ENCODE assay signal across 1 cellular context in genomic region chr7:100655908-100656674, GRCh38.
TF ChIP-seq lines count a peak whose summit lies in the region.

Gene ACTL6B (minus strand): TSS chr7:100656448. CDS start chr7:100656354, 94 bp downstream.

TF ChIP-seq in HepG2, 621 proteins besides CTCF, POLR2A, EP300 and RAD21 (continued from another document and continues in another):
- TF ChIP-seq AKNA (CRISPR knock-in tag; IDR thresholded peaks at IDR 0.05; ENCODE audit: borderline replicate concordance) = no peak
- TF ChIP-seq CCDC6 (CRISPR knock-in tag; IDR thresholded peaks at IDR 0.05) = no peak
- TF ChIP-seq ZNF780A (CRISPR knock-in tag; IDR thresholded peaks at IDR 0.05) = peak; percentile 61; the same call in 1 of the 2 replicates
- peak; percentile 80 for TF ChIP-seq TGIF2 (CRISPR knock-in tag; IDR thresholded peaks at IDR 0.05)
- TF ChIP-seq ZNF350 (CRISPR knock-in tag; IDR thresholded peaks at IDR 0.05; ENCODE audit: borderline replicate concordance, low read depth) = peak; percentile 36; the same call in 1 of the 2 replicates
- TF ChIP-seq MAF1 (CRISPR knock-in tag; IDR thresholded peaks at IDR 0.05; ENCODE audit: borderline replicate concordance) = no peak
- TF ChIP-seq ZSCAN12 (CRISPR knock-in tag; IDR thresholded peaks at IDR 0.05) = no peak
- peak; percentile 45; the same call in 1 of the 2 replicates for TF ChIP-seq KLF11 (CRISPR knock-in tag; IDR thresholded peaks at IDR 0.05)
- TF ChIP-seq ONECUT2 (CRISPR knock-in tag; IDR thresholded peaks at IDR 0.05) = no peak
- TF ChIP-seq MAZ (IDR thresholded peaks at IDR 0.05; ENCODE audit: borderline replicate concordance, low read depth, low read length) = peak; percentile 53; the same call in 1 of the 2 replicates
- TF ChIP-seq MAZ (CRISPR knock-in tag; IDR thresholded peaks at IDR 0.05; ENCODE audit: low read depth) = peak; percentile 75; the same call in 1 of the 2 replicates
- TF ChIP-seq ARID5B (CRISPR knock-in tag; IDR thresholded peaks at IDR 0.05) = peak; percentile 60
- no peak for TF ChIP-seq E2F1 (CRISPR knock-in tag; IDR thresholded peaks at IDR 0.05)
- no peak for TF ChIP-seq MATR3 (CRISPR knock-in tag; IDR thresholded peaks at IDR 0.05)
- TF ChIP-seq TFE3 (CRISPR knock-in tag; IDR thresholded peaks at IDR 0.05) = peak; percentile 76
- TF ChIP-seq ZSCAN5A (CRISPR knock-in tag; IDR thresholded peaks at IDR 0.05; ENCODE audit: borderline replicate concordance) = no peak
- TF ChIP-seq NFATC3 (CRISPR knock-in tag; IDR thresholded peaks at IDR 0.05) = peak; percentile 45; the same call in 1 of the 2 replicates
- no peak for TF ChIP-seq PHF8 (CRISPR knock-in tag; IDR thresholded peaks at IDR 0.05)
- TF ChIP-seq TEAD2 (CRISPR knock-in tag; IDR thresholded peaks at IDR 0.05) = no peak
- no peak for TF ChIP-seq FOXP1 (IDR thresholded peaks at IDR 0.05)
- no peak for TF ChIP-seq FOXP1 (CRISPR knock-in tag; IDR thresholded peaks at IDR 0.05)
- TF ChIP-seq SRSF9 (IDR thresholded peaks at IDR 0.05; ENCODE audit: borderline replicate concordance, insufficient read depth, low read depth, low read length, poor library complexity, severe bottlenecking) = no peak
- no peak for TF ChIP-seq ZBTB3 (CRISPR knock-in tag; IDR thresholded peaks at IDR 0.05; ENCODE audit: borderline replicate concordance, low read depth)
- TF ChIP-seq ZNF557 (CRISPR knock-in tag; IDR thresholded peaks at IDR 0.05) = no peak
- TF ChIP-seq FIP1L1 (IDR thresholded peaks at IDR 0.05; ENCODE audit: borderline replicate concordance, insufficient read depth, low read depth, low read length) = no peak
- 0 out of 2 replicates have a peak, but pooled peaks have one; percentile 61 for TF ChIP-seq ZFP37 (CRISPR knock-in tag; IDR thresholded peaks at IDR 0.05; ENCODE audit: borderline replicate concordance)
- TF ChIP-seq SATB2 (CRISPR knock-in tag; IDR thresholded peaks at IDR 0.05) = no peak
- TF ChIP-seq MAFF (IDR thresholded peaks at IDR 0.05; ENCODE audit: low read depth, low read length) = no peak
- no peak for TF ChIP-seq JUN (CRISPR knock-in tag; IDR thresholded peaks at IDR 0.05)
- 0 out of 2 replicates have a peak, but pooled peaks have one; percentile 47 for TF ChIP-seq SAFB2 (CRISPR knock-in tag; IDR thresholded peaks at IDR 0.05; ENCODE audit: borderline replicate concordance, low read depth)
- TF ChIP-seq ZBTB49 (CRISPR knock-in tag; IDR thresholded peaks at IDR 0.05; ENCODE audit: borderline replicate concordance) = no peak
- no peak for TF ChIP-seq AHDC1 (CRISPR knock-in tag; IDR thresholded peaks at IDR 0.05; ENCODE audit: borderline replicate concordance)
